In the genomic region with DNA sequence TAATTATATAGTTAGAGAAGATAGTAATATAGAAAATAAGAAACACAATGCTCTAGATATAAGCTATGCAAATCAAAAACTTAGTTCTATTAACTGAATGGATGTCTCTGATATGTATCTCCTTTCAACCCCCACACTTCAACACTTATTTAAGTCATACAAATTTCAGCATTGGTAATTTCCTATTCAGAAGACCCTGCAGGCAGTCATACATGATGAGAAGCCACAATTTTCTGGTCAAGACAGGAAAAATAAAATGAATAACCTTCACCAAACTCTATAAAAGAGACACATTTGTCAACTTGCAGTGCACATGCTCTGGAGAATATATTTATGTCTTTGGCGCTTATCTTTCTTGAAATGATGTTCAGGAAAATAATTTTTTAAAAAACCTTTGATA, we compare ENCODE assay signal across 2 cellular contexts.
TF ChIP-seq lines count a peak whose summit lies in the region.

No MANE protein-coding gene starts in this region.

TF ChIP-seq in GM23338, 12 proteins besides CTCF, POLR2A, EP300 and RAD21:
- TF ChIP-seq ZNF331 (CRISPR knock-in tag; IDR thresholded peaks at IDR 0.05; ENCODE audit: low read depth) (no peak), NANOG (IDR thresholded peaks at IDR 0.05; ENCODE audit: borderline replicate concordance) (no peak), POLR2AphosphoS5 (IDR thresholded peaks at IDR 0.05; ENCODE audit: low read depth) (no peak), EZH2phosphoT487 (IDR thresholded peaks at IDR 0.05; ENCODE audit: unreplicated experiment) (no peak), JUNB (IDR thresholded peaks at IDR 0.05; ENCODE audit: unreplicated experiment) (no peak), CREB1 (CRISPR knock-in tag; IDR thresholded peaks at IDR 0.05; ENCODE audit: low read depth) (no peak)
- TF ChIP-seq, protein P1, sequence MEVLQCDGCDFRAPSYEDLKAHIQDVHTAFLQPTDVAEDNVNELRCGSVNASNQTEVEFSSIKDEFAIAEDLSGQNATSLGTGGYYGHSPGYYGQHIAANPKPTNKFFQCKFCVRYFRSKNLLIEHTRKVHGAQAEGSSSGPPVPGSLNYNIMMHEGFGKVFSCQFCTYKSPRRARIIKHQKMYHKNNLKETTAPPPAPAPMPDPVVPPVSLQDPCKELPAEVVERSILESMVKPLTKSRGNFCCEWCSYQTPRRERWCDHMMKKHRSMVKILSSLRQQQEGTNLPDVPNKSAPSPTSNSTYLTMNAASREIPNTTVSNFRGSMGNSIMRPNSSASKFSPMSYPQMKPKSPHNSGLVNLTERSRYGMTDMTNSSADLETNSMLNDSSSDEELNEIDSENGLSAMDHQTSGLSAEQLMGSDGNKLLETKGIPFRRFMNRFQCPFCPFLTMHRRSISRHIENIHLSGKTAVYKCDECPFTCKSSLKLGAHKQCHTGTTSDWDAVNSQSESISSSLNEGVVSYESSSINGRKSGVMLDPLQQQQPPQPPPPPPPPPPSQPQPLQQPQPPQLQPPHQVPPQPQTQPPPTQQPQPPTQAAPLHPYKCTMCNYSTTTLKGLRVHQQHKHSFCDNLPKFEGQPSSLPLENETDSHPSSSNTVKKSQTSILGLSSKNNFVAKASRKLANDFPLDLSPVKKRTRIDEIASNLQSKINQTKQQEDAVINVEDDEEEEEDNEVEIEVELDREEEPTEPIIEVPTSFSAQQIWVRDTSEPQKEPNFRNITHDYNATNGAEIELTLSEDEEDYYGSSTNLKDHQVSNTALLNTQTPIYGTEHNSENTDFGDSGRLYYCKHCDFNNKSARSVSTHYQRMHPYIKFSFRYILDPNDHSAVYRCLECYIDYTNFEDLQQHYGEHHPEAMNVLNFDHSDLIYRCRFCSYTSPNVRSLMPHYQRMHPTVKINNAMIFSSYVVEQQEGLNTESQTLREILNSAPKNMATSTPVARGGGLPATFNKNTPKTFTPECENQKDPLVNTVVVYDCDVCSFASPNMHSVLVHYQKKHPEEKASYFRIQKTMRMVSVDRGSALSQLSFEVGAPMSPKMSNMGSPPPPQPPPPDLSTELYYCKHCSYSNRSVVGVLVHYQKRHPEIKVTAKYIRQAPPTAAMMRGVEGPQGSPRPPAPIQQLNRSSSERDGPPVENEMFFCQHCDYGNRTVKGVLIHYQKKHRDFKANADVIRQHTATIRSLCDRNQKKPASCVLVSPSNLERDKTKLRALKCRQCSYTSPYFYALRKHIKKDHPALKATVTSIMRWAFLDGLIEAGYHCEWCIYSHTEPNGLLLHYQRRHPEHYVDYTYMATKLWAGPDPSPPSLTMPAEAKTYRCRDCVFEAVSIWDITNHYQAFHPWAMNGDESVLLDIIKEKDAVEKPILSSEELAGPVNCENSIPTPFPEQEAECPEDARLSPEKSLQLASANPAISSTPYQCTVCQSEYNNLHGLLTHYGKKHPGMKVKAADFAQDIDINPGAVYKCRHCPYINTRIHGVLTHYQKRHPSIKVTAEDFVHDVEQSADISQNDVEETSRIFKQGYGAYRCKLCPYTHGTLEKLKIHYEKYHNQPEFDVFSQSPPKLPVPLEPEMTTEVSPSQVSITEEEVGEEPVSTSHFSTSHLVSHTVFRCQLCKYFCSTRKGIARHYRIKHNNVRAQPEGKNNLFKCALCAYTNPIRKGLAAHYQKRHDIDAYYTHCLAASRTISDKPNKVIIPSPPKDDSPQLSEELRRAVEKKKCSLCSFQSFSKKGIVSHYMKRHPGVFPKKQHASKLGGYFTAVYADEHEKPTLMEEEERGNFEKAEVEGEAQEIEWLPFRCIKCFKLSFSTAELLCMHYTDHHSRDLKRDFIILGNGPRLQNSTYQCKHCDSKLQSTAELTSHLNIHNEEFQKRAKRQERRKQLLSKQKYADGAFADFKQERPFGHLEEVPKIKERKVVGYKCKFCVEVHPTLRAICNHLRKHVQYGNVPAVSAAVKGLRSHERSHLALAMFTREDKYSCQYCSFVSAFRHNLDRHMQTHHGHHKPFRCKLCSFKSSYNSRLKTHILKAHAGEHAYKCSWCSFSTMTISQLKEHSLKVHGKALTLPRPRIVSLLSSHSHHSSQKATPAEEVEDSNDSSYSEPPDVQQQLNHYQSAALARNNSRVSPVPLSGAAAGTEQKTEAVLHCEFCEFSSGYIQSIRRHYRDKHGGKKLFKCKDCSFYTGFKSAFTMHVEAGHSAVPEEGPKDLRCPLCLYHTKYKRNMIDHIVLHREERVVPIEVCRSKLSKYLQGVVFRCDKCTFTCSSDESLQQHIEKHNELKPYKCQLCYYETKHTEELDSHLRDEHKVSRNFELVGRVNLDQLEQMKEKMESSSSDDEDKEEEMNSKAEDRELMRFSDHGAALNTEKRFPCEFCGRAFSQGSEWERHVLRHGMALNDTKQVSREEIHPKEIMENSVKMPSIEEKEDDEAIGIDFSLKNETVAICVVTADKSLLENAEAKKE (CRISPR knock-in tag; IDR thresholded peaks at IDR 0.05), result no peak
- TF ChIP-seq, protein P2, sequence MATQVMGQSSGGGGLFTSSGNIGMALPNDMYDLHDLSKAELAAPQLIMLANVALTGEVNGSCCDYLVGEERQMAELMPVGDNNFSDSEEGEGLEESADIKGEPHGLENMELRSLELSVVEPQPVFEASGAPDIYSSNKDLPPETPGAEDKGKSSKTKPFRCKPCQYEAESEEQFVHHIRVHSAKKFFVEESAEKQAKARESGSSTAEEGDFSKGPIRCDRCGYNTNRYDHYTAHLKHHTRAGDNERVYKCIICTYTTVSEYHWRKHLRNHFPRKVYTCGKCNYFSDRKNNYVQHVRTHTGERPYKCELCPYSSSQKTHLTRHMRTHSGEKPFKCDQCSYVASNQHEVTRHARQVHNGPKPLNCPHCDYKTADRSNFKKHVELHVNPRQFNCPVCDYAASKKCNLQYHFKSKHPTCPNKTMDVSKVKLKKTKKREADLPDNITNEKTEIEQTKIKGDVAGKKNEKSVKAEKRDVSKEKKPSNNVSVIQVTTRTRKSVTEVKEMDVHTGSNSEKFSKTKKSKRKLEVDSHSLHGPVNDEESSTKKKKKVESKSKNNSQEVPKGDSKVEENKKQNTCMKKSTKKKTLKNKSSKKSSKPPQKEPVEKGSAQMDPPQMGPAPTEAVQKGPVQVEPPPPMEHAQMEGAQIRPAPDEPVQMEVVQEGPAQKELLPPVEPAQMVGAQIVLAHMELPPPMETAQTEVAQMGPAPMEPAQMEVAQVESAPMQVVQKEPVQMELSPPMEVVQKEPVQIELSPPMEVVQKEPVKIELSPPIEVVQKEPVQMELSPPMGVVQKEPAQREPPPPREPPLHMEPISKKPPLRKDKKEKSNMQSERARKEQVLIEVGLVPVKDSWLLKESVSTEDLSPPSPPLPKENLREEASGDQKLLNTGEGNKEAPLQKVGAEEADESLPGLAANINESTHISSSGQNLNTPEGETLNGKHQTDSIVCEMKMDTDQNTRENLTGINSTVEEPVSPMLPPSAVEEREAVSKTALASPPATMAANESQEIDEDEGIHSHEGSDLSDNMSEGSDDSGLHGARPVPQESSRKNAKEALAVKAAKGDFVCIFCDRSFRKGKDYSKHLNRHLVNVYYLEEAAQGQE (IDR thresholded peaks at IDR 0.05; ENCODE audit: unreplicated experiment), result no peak
- TF ChIP-seq, protein P3, sequence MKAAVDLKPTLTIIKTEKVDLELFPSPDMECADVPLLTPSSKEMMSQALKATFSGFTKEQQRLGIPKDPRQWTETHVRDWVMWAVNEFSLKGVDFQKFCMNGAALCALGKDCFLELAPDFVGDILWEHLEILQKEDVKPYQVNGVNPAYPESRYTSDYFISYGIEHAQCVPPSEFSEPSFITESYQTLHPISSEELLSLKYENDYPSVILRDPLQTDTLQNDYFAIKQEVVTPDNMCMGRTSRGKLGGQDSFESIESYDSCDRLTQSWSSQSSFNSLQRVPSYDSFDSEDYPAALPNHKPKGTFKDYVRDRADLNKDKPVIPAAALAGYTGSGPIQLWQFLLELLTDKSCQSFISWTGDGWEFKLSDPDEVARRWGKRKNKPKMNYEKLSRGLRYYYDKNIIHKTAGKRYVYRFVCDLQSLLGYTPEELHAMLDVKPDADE (IDR thresholded peaks at IDR 0.05), result no peak

TF ChIP-seq in HepG2, 621 proteins besides CTCF, POLR2A, EP300 and RAD21:
- TF ChIP-seq PHB2 (IDR thresholded peaks at IDR 0.05; ENCODE audit: partially characterized antibody), result no peak
- no peak for TF ChIP-seq DR1 (CRISPR knock-in tag; IDR thresholded peaks at IDR 0.05)
- TF ChIP-seq ZNF660 (CRISPR knock-in tag; IDR thresholded peaks at IDR 0.05; ENCODE audit: borderline replicate concordance, low read depth), result no peak
- no peak for TF ChIP-seq ZNF33B (CRISPR knock-in tag; IDR thresholded peaks at IDR 0.05)
- TF ChIP-seq ZNF550 (CRISPR knock-in tag; IDR thresholded peaks at IDR 0.05; ENCODE audit: borderline replicate concordance), result no peak
- no peak for TF ChIP-seq ZNF263 (CRISPR knock-in tag; IDR thresholded peaks at IDR 0.05)
- TF ChIP-seq ZNF34 (CRISPR knock-in tag; IDR thresholded peaks at IDR 0.05; ENCODE audit: borderline replicate concordance), result no peak
- TF ChIP-seq GATAD2A (CRISPR knock-in tag; IDR thresholded peaks at IDR 0.05), result no peak
- no peak for TF ChIP-seq SIN3B (IDR thresholded peaks at IDR 0.05; ENCODE audit: low read length)
- TF ChIP-seq ZNF256 (CRISPR knock-in tag; conservative IDR thresholded peaks at IDR 0.05), result no peak
- TF ChIP-seq GPN1 (CRISPR knock-in tag; IDR thresholded peaks at IDR 0.05; ENCODE audit: borderline replicate concordance), result no peak
- TF ChIP-seq ZNF207 (IDR thresholded peaks at IDR 0.05; ENCODE audit: borderline replicate concordance), result no peak
- TF ChIP-seq EHMT2 (IDR thresholded peaks at IDR 0.05; ENCODE audit: borderline replicate concordance, low read depth, low read length), result no peak
- TF ChIP-seq ZNF441 (CRISPR knock-in tag; IDR thresholded peaks at IDR 0.05; ENCODE audit: borderline replicate concordance), result no peak
- TF ChIP-seq HIVEP1 (CRISPR knock-in tag; IDR thresholded peaks at IDR 0.05), result no peak
- TF ChIP-seq, protein P4, sequence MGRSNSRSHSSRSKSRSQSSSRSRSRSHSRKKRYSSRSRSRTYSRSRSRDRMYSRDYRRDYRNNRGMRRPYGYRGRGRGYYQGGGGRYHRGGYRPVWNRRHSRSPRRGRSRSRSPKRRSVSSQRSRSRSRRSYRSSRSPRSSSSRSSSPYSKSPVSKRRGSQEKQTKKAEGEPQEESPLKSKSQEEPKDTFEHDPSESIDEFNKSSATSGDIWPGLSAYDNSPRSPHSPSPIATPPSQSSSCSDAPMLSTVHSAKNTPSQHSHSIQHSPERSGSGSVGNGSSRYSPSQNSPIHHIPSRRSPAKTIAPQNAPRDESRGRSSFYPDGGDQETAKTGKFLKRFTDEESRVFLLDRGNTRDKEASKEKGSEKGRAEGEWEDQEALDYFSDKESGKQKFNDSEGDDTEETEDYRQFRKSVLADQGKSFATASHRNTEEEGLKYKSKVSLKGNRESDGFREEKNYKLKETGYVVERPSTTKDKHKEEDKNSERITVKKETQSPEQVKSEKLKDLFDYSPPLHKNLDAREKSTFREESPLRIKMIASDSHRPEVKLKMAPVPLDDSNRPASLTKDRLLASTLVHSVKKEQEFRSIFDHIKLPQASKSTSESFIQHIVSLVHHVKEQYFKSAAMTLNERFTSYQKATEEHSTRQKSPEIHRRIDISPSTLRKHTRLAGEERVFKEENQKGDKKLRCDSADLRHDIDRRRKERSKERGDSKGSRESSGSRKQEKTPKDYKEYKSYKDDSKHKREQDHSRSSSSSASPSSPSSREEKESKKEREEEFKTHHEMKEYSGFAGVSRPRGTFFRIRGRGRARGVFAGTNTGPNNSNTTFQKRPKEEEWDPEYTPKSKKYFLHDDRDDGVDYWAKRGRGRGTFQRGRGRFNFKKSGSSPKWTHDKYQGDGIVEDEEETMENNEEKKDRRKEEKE (IDR thresholded peaks at IDR 0.05), result no peak
- TF ChIP-seq ZFP36L2 (CRISPR knock-in tag; IDR thresholded peaks at IDR 0.05), result no peak
- TF ChIP-seq, protein P5, sequence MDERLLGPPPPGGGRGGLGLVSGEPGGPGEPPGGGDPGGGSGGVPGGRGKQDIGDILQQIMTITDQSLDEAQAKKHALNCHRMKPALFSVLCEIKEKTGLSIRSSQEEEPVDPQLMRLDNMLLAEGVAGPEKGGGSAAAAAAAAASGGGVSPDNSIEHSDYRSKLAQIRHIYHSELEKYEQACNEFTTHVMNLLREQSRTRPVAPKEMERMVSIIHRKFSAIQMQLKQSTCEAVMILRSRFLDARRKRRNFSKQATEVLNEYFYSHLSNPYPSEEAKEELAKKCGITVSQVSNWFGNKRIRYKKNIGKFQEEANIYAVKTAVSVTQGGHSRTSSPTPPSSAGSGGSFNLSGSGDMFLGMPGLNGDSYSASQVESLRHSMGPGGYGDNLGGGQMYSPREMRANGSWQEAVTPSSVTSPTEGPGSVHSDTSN (CRISPR knock-in tag; IDR thresholded peaks at IDR 0.05), result no peak
